1 cellular context compared by ENCODE assay signal in the genomic region with DNA sequence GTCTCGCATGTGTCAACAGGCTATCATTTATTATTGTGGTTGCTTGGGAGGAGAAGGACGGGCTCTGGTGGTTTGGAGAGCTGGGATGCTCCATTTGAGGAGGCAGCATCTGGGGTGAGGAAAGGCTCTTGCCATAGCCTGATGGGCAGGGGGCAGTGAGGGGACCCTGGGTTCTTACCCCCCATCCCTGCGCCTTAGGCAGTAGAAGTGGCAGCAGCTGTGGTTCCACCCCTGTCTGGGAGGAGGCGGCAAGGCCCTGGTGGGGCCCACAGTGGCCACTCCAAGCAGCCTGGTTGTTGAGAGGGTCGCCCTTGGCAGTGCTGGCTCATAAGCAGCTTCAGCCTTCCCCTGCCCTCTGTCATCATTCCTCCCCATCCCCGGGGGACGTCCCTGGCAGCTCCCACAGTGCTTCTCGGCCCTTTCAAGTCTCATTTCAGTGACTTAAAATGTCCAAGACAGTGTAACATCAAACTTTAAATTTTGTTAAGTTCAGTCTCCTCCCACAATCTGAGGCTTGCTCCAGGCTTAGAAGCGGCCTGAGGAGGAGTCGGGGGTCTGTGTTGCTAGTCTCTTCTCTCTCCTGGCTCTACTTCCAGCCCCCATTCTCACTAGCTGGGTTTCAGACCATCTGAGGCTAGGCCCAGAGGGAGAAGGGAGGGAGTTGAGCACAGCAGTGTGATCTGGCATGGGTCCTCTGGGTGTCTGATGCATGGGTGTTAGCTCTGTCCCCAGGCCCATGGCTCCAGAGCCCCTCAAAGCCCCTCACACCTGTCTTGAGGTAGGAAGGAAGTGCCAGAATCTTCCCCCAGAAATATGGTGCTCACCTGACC.
TF ChIP-seq lines count a peak whose summit lies in the region.

No MANE protein-coding gene starts in this region.

TF ChIP-seq in HepG2, 621 proteins besides CTCF, POLR2A, EP300 and RAD21:
- TF ChIP-seq GLI4 (CRISPR knock-in tag; IDR thresholded peaks at IDR 0.05; ENCODE audit: borderline replicate concordance), result no peak
- 0 out of 2 replicates have a peak, but pooled peaks have one; percentile 3 for TF ChIP-seq ZNF768 (CRISPR knock-in tag; IDR thresholded peaks at IDR 0.05)
- 0 out of 2 replicates have a peak, but pooled peaks have one; percentile 20 for TF ChIP-seq ZNF687 (CRISPR knock-in tag; IDR thresholded peaks at IDR 0.05)
TF ChIP-seq in HepG2: peak in this region for 2.
